ENCODE assay signal across 15 cellular contexts in genomic region chr20:8435251-8436035, GRCh38.
"Had no signal": no experiment of that assay in that cellular context is flagged by ENCODE, and none has a peak within 500 bp of the region (broad histone marks: within the 10 kb centered on the region; RNA-seq: fewer than 3 reads in every experiment).

No MANE protein-coding gene starts in this region.

- H3K4me1 Mint-ChIP-seq: activated B cell treated with CpG ODN at 0.5 μM for 24 hours; activated T-helper 17 cell treated with anti-CD3 and anti-CD28 coated beads, Interleukin-2, amount 50 U/mL, for 72 hours; stimulated activated naive CD8-positive, alpha-beta T cell treated with anti-CD3 and anti-CD28 coated beads, Interleukin-15, amount 100 ng/mL, for 72 hours had no signal

- H3K9me3 Mint-ChIP-seq: activated B cell treated with CpG ODN at 0.5 μM for 24 hours; activated naive CD4-positive, alpha-beta T cell treated with anti-CD3 and anti-CD28 coated beads for 36 hours; activated T-helper 17 cell treated with anti-CD3 and anti-CD28 coated beads, Interleukin-2, amount 50 U/mL, for 72 hours; stimulated activated naive CD8-positive, alpha-beta T cell treated with anti-CD3 and anti-CD28 coated beads, Interleukin-15, amount 100 ng/mL, for 72 hours had no signal

- FAIRE-seq: colon, kidney had no signal

- H3K36me3 ChIP-seq: thoracic aorta had no signal

- DNase-seq: activated B cell treated with CpG ODN at 0.5 μM for 24 hours; activated CD4-positive, alpha-beta T cell treated with anti-CD3 and anti-CD28 coated beads, Interleukin-2, amount 50 U/mL, for 1 hour; activated naive CD4-positive, alpha-beta T cell treated with anti-CD3 and anti-CD28 coated beads for 36 hours; activated T-cell treated with anti-CD3 and anti-CD28 coated beads for 4 hours; foreskin melanocyte; head of caudate nucleus; kidney; retina; stimulated activated CD4-positive, alpha-beta T cell treated with anti-CD3 and anti-CD28 coated beads, Interleukin-15, amount 100 ng/mL, for 24 hours; stimulated activated CD4-positive, alpha-beta T cell treated with anti-CD3 and anti-CD28 coated beads, Interleukin-4, amount 100 ng/mL, for 24 hours; stimulated activated naive CD8-positive, alpha-beta T cell treated with anti-CD3 and anti-CD28 coated beads, Interleukin-15, amount 100 ng/mL, for 72 hours; T1000 had no signal

- H3K4me3 Mint-ChIP-seq: activated B cell treated with CpG ODN at 0.5 μM for 24 hours; activated naive CD4-positive, alpha-beta T cell treated with anti-CD3 and anti-CD28 coated beads for 36 hours; activated T-helper 17 cell treated with anti-CD3 and anti-CD28 coated beads, Interleukin-2, amount 50 U/mL, for 72 hours; stimulated activated naive CD8-positive, alpha-beta T cell treated with anti-CD3 and anti-CD28 coated beads, Interleukin-15, amount 100 ng/mL, for 72 hours had no signal

- H3K4me3 ChIP-seq: thoracic aorta had no signal

- ATAC-seq: activated T-helper 17 cell treated with anti-CD3 and anti-CD28 coated beads, Interleukin-2, amount 50 U/mL, for 72 hours; stimulated activated naive CD8-positive, alpha-beta T cell treated with anti-CD3 and anti-CD28 coated beads, Interleukin-15, amount 100 ng/mL, for 72 hours had no signal

- H3K27me3 Mint-ChIP-seq: activated B cell treated with CpG ODN at 0.5 μM for 24 hours; activated T-helper 17 cell treated with anti-CD3 and anti-CD28 coated beads, Interleukin-2, amount 50 U/mL, for 72 hours; stimulated activated naive CD8-positive, alpha-beta T cell treated with anti-CD3 and anti-CD28 coated beads, Interleukin-15, amount 100 ng/mL, for 72 hours had no signal

- H3K27ac Mint-ChIP-seq: activated B cell treated with CpG ODN at 0.5 μM for 24 hours; activated naive CD4-positive, alpha-beta T cell treated with anti-CD3 and anti-CD28 coated beads for 36 hours; activated T-helper 17 cell treated with anti-CD3 and anti-CD28 coated beads, Interleukin-2, amount 50 U/mL, for 72 hours; stimulated activated naive CD8-positive, alpha-beta T cell treated with anti-CD3 and anti-CD28 coated beads, Interleukin-15, amount 100 ng/mL, for 72 hours had no signal

- H3K27ac ChIP-seq: thoracic aorta had no signal

- H3K9me3 ChIP-seq: thoracic aorta had no signal
